9 cellular contexts compared by ENCODE assay signal in genomic region chr1:53949023-53949611, GRCh38. TPM values are rescaled to one million over a fixed set of nuclear protein-coding genes. Genes with fewer than 3 reads are reported as not detected.
A peak's percentile ranks its signal among the peaks of the same experiment; 100 is the strongest.
DNase-seq lines count a peak whose midpoint lies in the region; ATAC-seq, FAIRE-seq and TF ChIP-seq lines count a peak whose summit lies in the region.
"Had no signal": no experiment of that assay in that cellular context is flagged by ENCODE, and none has a peak within 500 bp of the region (broad histone marks: within the 10 kb centered on the region; RNA-seq: fewer than 3 reads in every experiment).

No MANE protein-coding gene starts in this region.

- H3K27ac ChIP-seq in C4-2B: no peak overlapping the region

- TF ChIP-seq CTCF in C4-2B (conservative IDR thresholded peaks at IDR 0.05) (peak; percentile 70), GM12864 (IDR thresholded peaks at IDR 0.05; ENCODE audit: low read depth, low read length, missing control alignments) (peak; percentile 63), neural crest cell (conservative IDR thresholded peaks at IDR 0.05) (peak; percentile 68)

- H3K9me3 Mint-ChIP-seq in neural crest cell: no peaks in the 10 kb centered on the region

- H3K4me1 Mint-ChIP-seq in neural crest cell: peaks cover 43% of the 10 kb centered on the region

- FAIRE-seq in urothelium cell line (lab: Jason Lieb, UNC): no peak

- no peak for ATAC-seq in GM21367 (IDR thresholded peaks at IDR 0.05; ENCODE audit: unreplicated experiment)

- H3K27ac Mint-ChIP-seq in neural crest cell (ENCODE audit: unreplicated experiment): no peak overlapping the region

- no peaks in the 10 kb centered on the region for H3K36me3 Mint-ChIP-seq in neural crest cell (ENCODE audit: low read depth)

- no peaks in the 10 kb centered on the region for H3K27me3 Mint-ChIP-seq in neural crest cell (ENCODE audit: low read depth)

- DNase-seq in GM12864 (ENCODE audit: low read depth) (no peak), NCI-H524 treated with DMSO at 0.1 percent for 48 hours (lab: John Stamatoyannopoulos, UW) (peak; percentile 38), cerebellar cortex (ENCODE audit: low spot score) (peak; percentile 58), neural crest cell (ENCODE audit: low read depth, low spot score) (peak; percentile 36), urothelium cell line (ENCODE audit: low spot score) (no peak)
- DNase-seq in activated CD4-positive, CD25-positive, alpha-beta regulatory T cell treated with anti-CD3 and anti-CD28 coated beads, Interleukin-2, amount 50 U/mL, for 72 hours: no peak

- H3K4me3 Mint-ChIP-seq in neural crest cell: peak overlapping the region; percentile 90

- no peak overlapping the region for H3K4me3 ChIP-seq in GM12864 (ENCODE audit: low read depth, low read length)

RNA-seq across cellular contexts. Expression of gene LRRC42, which starts 3.0 kb away (rescaled TPM):
- 45.4 and 45.8 TPM in 2 replicates for total RNA-seq in neural crest cell

RNA-seq across cellular contexts. Expression of gene IFT25, which starts 3.6 kb away (rescaled TPM):
- 41.0 and 41.1 TPM in 2 replicates for total RNA-seq in neural crest cell

RNA-seq across cellular contexts. Expression of gene DIO1, which starts 55.1 kb away (rescaled TPM):
- total RNA-seq in neural crest cell: not detected in 2 replicates
- total RNA-seq: T-helper 1 cell treated with Interleukin-12 subunit alpha and Interleukin-12 subunit beta and Interleukin-4 antibody, amounts not matched to agents 30 ng/mL and 1 ng/mL, for 36 hours had no signal

RNA-seq across cellular contexts. Expression of gene YIPF1, which starts 59.5 kb away (rescaled TPM):
- total RNA-seq in neural crest cell: 22.2 and 25.7 TPM in 2 replicates

Comparison
In these comparisons a context has a peak if more than half of its experiments do, and no peak if none do; other contexts are left out.
1. DNase-seq: peak in NCI-H524 treated with DMSO at 0.1 percent for 48 hours (single experiment), cerebellar cortex (single experiment) and neural crest cell (single experiment); none in GM12864 (single experiment), activated CD4-positive, CD25-positive, alpha-beta regulatory T cell treated with anti-CD3 and anti-CD28 coated beads, Interleukin-2, amount 50 U/mL, for 72 hours (single experiment) and urothelium cell line (single experiment).
2. Peak in every context shown above with its lines, with median percentiles within 50 percentile points of each other: CTCF ChIP-seq.